In genomic region chr13:72851678-72852014, GRCh38 we compare ENCODE assay signal across 22 cellular contexts.
DNase-seq lines count a peak whose midpoint lies in the region; ATAC-seq, FAIRE-seq and TF ChIP-seq lines count a peak whose summit lies in the region.
"Had no signal": no experiment of that assay in that cellular context is flagged by ENCODE, and none has a peak within 500 bp of the region (broad histone marks: within the 10 kb centered on the region; RNA-seq: fewer than 3 reads in every experiment).

No MANE protein-coding gene starts in this region.

- no peaks in the 10 kb centered on the region for H3K23me2 ChIP-seq in H9 (ENCODE audit: insufficient read length, low read depth, low read length, poor library complexity, severe bottlenecking)

- no peak for DNase-seq in H9
- DNase-seq in endodermal cell, result no peak
- no peak for DNase-seq in HepG2 (ENCODE audit: low spot score)
- no peak for DNase-seq in small intestine
- DNase-seq in activated T-cell treated with anti-CD3 and anti-CD28 coated beads, Interleukin-2, amount 50 U/mL, for 1 hour, result no peak
- DNase-seq in COR-L47 (lab: John Stamatoyannopoulos, UW), result no peak
- DNase-seq in brain microvascular endothelial cell, result no peak
- DNase-seq: CD4-positive, alpha-beta T cell; GF-D8; KG1; MV-4-11; NCI-H1417; NCI-H1694 treated with DMSO at 0.1 percent for 48 hours; NCI-H2107; NCI-H446 treated with DMSO at 0.1 percent for 48 hours; NCI-H526 treated with DMSO at 0.1 percent for 48 hours; OCI-M1 had no signal

- TF ChIP-seq CTCF in H9 (conservative IDR thresholded peaks at IDR 0.05) (no peak), endodermal cell (conservative IDR thresholded peaks at IDR 0.05) (no peak), HepG2 (CRISPR knock-in tag; IDR thresholded peaks at IDR 0.05) (no peak), brain microvascular endothelial cell (IDR thresholded peaks at IDR 0.05; ENCODE audit: low read depth, low read length, missing control alignments) (no peak)

- no peak overlapping the region for H4K5ac ChIP-seq in H9 (ENCODE audit: insufficient read length, low read depth, low read length)

- no peaks in the 10 kb centered on the region for H3K27me3 ChIP-seq in BLaER1
- H3K27me3 ChIP-seq in H9 (ENCODE audit: insufficient read depth, low read length), result no peaks in the 10 kb centered on the region
- H3K27me3 ChIP-seq in endodermal cell (ENCODE audit: control insufficient read depth, insufficient read depth, low read length, poor library complexity, severe bottlenecking), result no peaks in the 10 kb centered on the region
- no peaks in the 10 kb centered on the region for H3K27me3 ChIP-seq in HepG2 (ENCODE audit: control insufficient read depth in 1 of 2, insufficient read depth in 2 of 2, low read length in 2 of 2)
- H3K27me3 ChIP-seq in small intestine (ENCODE audit: control insufficient read depth in 2 of 2, insufficient read depth in 2 of 2, low read length in 2 of 2), result no peaks in the 10 kb centered on the region
- no peaks in the 10 kb centered on the region for H3K27me3 ChIP-seq in brain microvascular endothelial cell (replicated peaks)
- H3K27me3 ChIP-seq: SJCRH30 had no signal

- ATAC-seq in HepG2, result peak; percentile 27; the same call in 1 of the 3 replicates
- ATAC-seq: A549 had no signal

- no peak overlapping the region for H3T11ph ChIP-seq in H9 (ENCODE audit: low read length)

- no peak for TF ChIP-seq RAD21 in HepG2 (CRISPR knock-in tag; IDR thresholded peaks at IDR 0.05)

- H3K27ac ChIP-seq in BLaER1 (peak overlapping the region; percentile 85), H9 (ENCODE audit: insufficient read length, low read depth, low read length) (no peak overlapping the region), endodermal cell (ENCODE audit: low read depth, low read length) (no peak overlapping the region), HepG2 (ENCODE audit: extremely low read length, insufficient read depth, low read length) (no peak overlapping the region), small intestine (ENCODE audit: low read depth in 1 of 2, low read length in 1 of 2) (no peak overlapping the region), brain microvascular endothelial cell (no peak overlapping the region)
- H3K27ac ChIP-seq: A549 had no signal

- no peak overlapping the region for H4K91ac ChIP-seq in H9 (ENCODE audit: insufficient read length, low read depth, low read length)

- no peak overlapping the region for H2BK12ac ChIP-seq in H9 (ENCODE audit: insufficient read length, low read depth, low read length)

- FAIRE-seq in HepG2 (lab: Jason Lieb, UNC), result no peak
- FAIRE-seq in small intestine (lab: Jason Lieb, UNC), result no peak
- FAIRE-seq: A549, RCC 7860 had no signal

- no peak for TF ChIP-seq POLR2A in HepG2 (IDR thresholded peaks at IDR 0.05; ENCODE audit: insufficient read depth in 1 of 2, low read depth in 2 of 2, low read length in 2 of 2)

- H3K23ac ChIP-seq in H9 (ENCODE audit: insufficient read length, low read depth, low read length), result no peak overlapping the region

- H3K9me3 ChIP-seq in BLaER1, result peaks cover 17% of the 10 kb centered on the region; the same call in 1 of the 2 replicates
- H3K9me3 ChIP-seq in H9 (ENCODE audit: control insufficient read depth, low read depth, low read length), result no peaks in the 10 kb centered on the region
- H3K9me3 ChIP-seq in endodermal cell (ENCODE audit: control insufficient read depth, low read length), result peaks cover 4% of the 10 kb centered on the region
- no peaks in the 10 kb centered on the region for H3K9me3 ChIP-seq in HepG2 (ENCODE audit: low read length)
- no peaks in the 10 kb centered on the region for H3K9me3 ChIP-seq in small intestine (ENCODE audit: control insufficient read depth, low read depth)
- H3K9me3 ChIP-seq: A549, SJCRH30 had no signal

- in situ Hi-C loops in HepG2 (cut with HindIII; ENCODE audit: extremely low pct_ligation_motif_present, low pct_unique_long_range_greater_than_20kb), result no loop called here
- in situ Hi-C loops in brain microvascular endothelial cell (cut with HindIII; ENCODE audit: low pct_ligation_motif_present, low sequenced_read_pairs), result no loop called here

- H3K4me3 ChIP-seq in BLaER1, result peak overlapping the region; percentile 36; the same call in 1 of the 2 replicates
- H3K4me3 ChIP-seq in endodermal cell (ENCODE audit: low read length), result no peak overlapping the region
- H3K4me3 ChIP-seq in HepG2 (replicated peaks in 1 of 3; ENCODE audit: insufficient read depth in 1 of 3, low read depth in 2 of 3, low read length in 3 of 3), result no peak overlapping the region
- H3K4me3 ChIP-seq in small intestine (ENCODE audit: low read depth in 1 of 2, low read length in 2 of 2), result no peak overlapping the region
- H3K4me3 ChIP-seq in brain microvascular endothelial cell (ENCODE audit: low read depth, low read length), result no peak overlapping the region
- H3K4me3 ChIP-seq: A549 had no signal

- H4K20me1 ChIP-seq in BLaER1 (no peaks in the 10 kb centered on the region), H9 (ENCODE audit: control insufficient read depth, insufficient read depth, insufficient read length) (no peaks in the 10 kb centered on the region), HepG2 (ENCODE audit: insufficient read depth, low read length) (no peaks in the 10 kb centered on the region; the same call in 1 of the 2 replicates)

- H3K27ac Mint-ChIP-seq in H9, result peak overlapping the region in 2 of 3 experiments; percentile 35 to 75; a peak in 3 of 7 replicates
- peak overlapping the region; percentile 27 for H3K27ac Mint-ChIP-seq in endodermal cell
- H3K27ac Mint-ChIP-seq: B cell; CD4-positive, alpha-beta T cell had no signal

- no peak overlapping the region for H3K56ac ChIP-seq in H9 (ENCODE audit: insufficient read length, low read depth, low read length)

- CTCF ChIA-PET in HepG2 (lab: Yijun Ruan, JAX; ENCODE audit: low intra/inter-chr PET ratio, low total read pairs), result no interaction called here

- H3K4me2 ChIP-seq in BLaER1 (peak overlapping the region; percentile 58), H9 (ENCODE audit: insufficient read depth, insufficient read length, low read length) (no peak overlapping the region), HepG2 (ENCODE audit: low read depth, low read length) (no peak overlapping the region)
- H3K4me2 ChIP-seq: A549 had no signal

- H3K79me2 ChIP-seq in H9 (ENCODE audit: insufficient read depth, low read length) (no peaks in the 10 kb centered on the region), HepG2 (ENCODE audit: insufficient read depth, low read length) (no peaks in the 10 kb centered on the region)

- H2BK15ac ChIP-seq in H9 (ENCODE audit: low read depth, low read length), result no peak overlapping the region

- H3K4me1 ChIP-seq in BLaER1 (peaks cover 30% of the 10 kb centered on the region), H9 (ENCODE audit: insufficient read depth, low read length) (no peaks in the 10 kb centered on the region), endodermal cell (ENCODE audit: control insufficient read depth, insufficient read depth, low read length) (no peaks in the 10 kb centered on the region), HepG2 (ENCODE audit: insufficient read depth, low read length) (0 out of 2 replicates have a peak, but pooled peaks cover 5% of the 10 kb centered on the region), small intestine (ENCODE audit: control insufficient read depth in 2 of 2, insufficient read depth in 1 of 2, low read depth in 1 of 2, low read length in 1 of 2) (peaks cover 0 to 4% of the 10 kb centered on the region in 2 donors)
- H3K4me1 ChIP-seq: A549, SJCRH30 had no signal

- POLR2A ChIA-PET in HepG2 (lab: Yijun Ruan, JAX), result no interaction called here

- H3K18ac ChIP-seq in H9 (ENCODE audit: insufficient read length, low read depth, low read length), result no peak overlapping the region

- no peak overlapping the region for H2BK20ac ChIP-seq in H9 (ENCODE audit: low read depth, low read length, poor library complexity, severe bottlenecking)

- H4K8ac ChIP-seq in H9 (replicated peaks; ENCODE audit: insufficient read length, low read depth, low read length), result no peak overlapping the region

- no TSS peak for BruUV-seq in HepG2 (replicated peaks; lab: Mats Ljungman, UMichigan)

- intact Hi-C loops in HepG2 (cut with micrococcal nuclease; ENCODE audit: unreplicated experiment), result no loop called here

- no peak overlapping the region for H2AK5ac ChIP-seq in H9 (ENCODE audit: insufficient read length, low read length)

- H3K4me1 Mint-ChIP-seq in H9, result no peaks in the 10 kb centered on the region
- H3K4me1 Mint-ChIP-seq in endodermal cell, result peaks cover 6% of the 10 kb centered on the region
- H3K4me1 Mint-ChIP-seq: B cell had no signal

- no peak overlapping the region for H3K4me3 Mint-ChIP-seq in H9
- no peak overlapping the region for H3K4me3 Mint-ChIP-seq in endodermal cell
- H3K4me3 Mint-ChIP-seq: B cell; CD4-positive, alpha-beta T cell had no signal

- H3K27me3 Mint-ChIP-seq in H9 (ENCODE audit: low read depth) (no peaks in the 10 kb centered on the region), endodermal cell (ENCODE audit: insufficient read depth) (no peaks in the 10 kb centered on the region)
- H3K27me3 Mint-ChIP-seq: B cell; CD4-positive, alpha-beta T cell had no signal

- no peak overlapping the region for H3K14ac ChIP-seq in H9 (ENCODE audit: insufficient read depth, low read length)

- H3K79me1 ChIP-seq in H9 (ENCODE audit: insufficient read depth, low read depth, low read length, poor library complexity, severe bottlenecking), result no peaks in the 10 kb centered on the region

- no peak overlapping the region for H2BK5ac ChIP-seq in H9 (ENCODE audit: insufficient read length, low read length)

- no CpG with 5 or more reads among the region's 3 CpGs for WGBS in H9 (ENCODE audit: extremely low coverage, insufficient read length, low lambda C conversion rate)
- 98% methylated on average over 3 of the region's 3 CpGs; no CpG with 5 or more reads in 1 of the 2 experiments for WGBS in endodermal cell (ENCODE audit: insufficient coverage in 1 of 2, insufficient read length in 1 of 2), 2 experiments
- WGBS in HepG2 (ENCODE audit: low lambda C conversion rate), result 100% methylated on average over 3 of the region's 3 CpGs
- whole genome bisulfite sequencing in small intestine, 3 donors, result 88 to 95% (median 91%) methylated on average over 3 of the region's 3 CpGs

- peaks cover 0 to 8% (median 0%) of the 10 kb centered on the region in 3 experiments; a peak in 1 of 7 replicates for H3K36me3 Mint-ChIP-seq in H9 (ENCODE audit: insufficient read depth in 1 of 3, low read depth in 3 of 3)
- peaks cover 22% of the 10 kb centered on the region for H3K36me3 Mint-ChIP-seq in endodermal cell (ENCODE audit: low read depth)

- peaks cover 61% of the 10 kb centered on the region for H3K36me3 ChIP-seq in BLaER1
- peaks cover 15% of the 10 kb centered on the region for H3K36me3 ChIP-seq in endodermal cell (ENCODE audit: control insufficient read depth, insufficient read depth, low read length)
- H3K36me3 ChIP-seq in HepG2 (replicated peaks in 1 of 2; ENCODE audit: control insufficient read depth in 1 of 2, insufficient read depth in 2 of 2, low read length in 2 of 2), result peaks cover 7 to 16% of the 10 kb centered on the region in 2 experiments; a peak in 4 of 5 replicates
- peaks cover 0 to 2% of the 10 kb centered on the region in 2 donors for H3K36me3 ChIP-seq in small intestine (ENCODE audit: control insufficient read depth in 2 of 2, insufficient read depth in 2 of 2, low read length in 2 of 2)
- peaks cover 8% of the 10 kb centered on the region for H3K36me3 ChIP-seq in brain microvascular endothelial cell (replicated peaks)

- H2BK120ac ChIP-seq in H9 (ENCODE audit: low read depth, low read length, poor library complexity, severe bottlenecking), result no peak overlapping the region

- TF ChIP-seq EP300 in HepG2 (IDR thresholded peaks at IDR 0.05; ENCODE audit: low read depth in 2 of 2, low read length in 2 of 2) (no peak), HepG2 (CRISPR knock-in tag; IDR thresholded peaks at IDR 0.05; ENCODE audit: borderline replicate concordance) (no peak)

- H3K9ac ChIP-seq in BLaER1, result no peak overlapping the region
- no peak overlapping the region for H3K9ac ChIP-seq in H9 (ENCODE audit: extremely low read depth, insufficient read length, low read length)
- H3K9ac ChIP-seq in endodermal cell (ENCODE audit: extremely low read depth, low read length, poor library complexity, severe bottlenecking), result no peak overlapping the region
- H3K9ac ChIP-seq in HepG2 (ENCODE audit: insufficient read depth, low read depth, low read length), result no peak overlapping the region

- H2AFZ ChIP-seq in H9 (ENCODE audit: low read length) (no peak overlapping the region), HepG2 (ENCODE audit: low read length) (no peak overlapping the region)

- H3K9me3 Mint-ChIP-seq in H9 (no peaks in the 10 kb centered on the region), endodermal cell (no peaks in the 10 kb centered on the region)
- H3K9me3 Mint-ChIP-seq: CD4-positive, alpha-beta T cell had no signal

- no peak overlapping the region for H3K4ac ChIP-seq in H9 (ENCODE audit: low read depth, low read length)
